20 cellular contexts compared by ENCODE assay signal in the genomic region with DNA sequence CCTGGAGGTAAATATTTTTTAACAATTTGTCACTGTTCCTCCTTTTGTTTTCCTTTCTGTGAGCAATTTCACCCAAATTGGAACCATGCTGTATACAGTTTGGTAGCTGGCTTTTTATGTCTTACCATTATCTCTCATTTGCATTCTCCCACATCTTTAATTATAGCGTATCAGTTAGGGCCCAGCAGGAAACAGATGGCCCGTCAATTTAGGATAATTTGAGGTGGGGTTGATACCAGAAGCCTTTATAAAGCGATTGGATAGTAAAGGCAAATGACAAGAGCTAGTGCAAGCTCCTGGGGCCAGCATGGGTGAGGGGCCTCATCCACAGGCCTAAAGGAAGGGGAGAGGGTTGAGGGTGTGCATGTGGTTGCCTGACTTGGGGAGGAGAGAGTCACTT. TPM values are rescaled to one million over a fixed set of nuclear protein-coding genes. Genes with fewer than 3 reads are reported as not detected.
"Had no signal": no experiment of that assay in that cellular context is flagged by ENCODE, and none has a peak within 500 bp of the region (broad histone marks: within the 10 kb centered on the region; RNA-seq: fewer than 3 reads in every experiment).

No MANE protein-coding gene starts in this region.

- H3K36me3 ChIP-seq: esophagus muscularis mucosa, lower lobe of right lung, neutrophil, right atrium auricular region had no signal

- H3K9me3 ChIP-seq: esophagus muscularis mucosa, lower lobe of right lung, neutrophil, right atrium auricular region had no signal

- H3K36me3 Mint-ChIP-seq: activated naive CD8-positive, alpha-beta T cell treated with anti-CD3 and anti-CD28 coated beads for 36 hours; naive B cell had no signal

- ATAC-seq: activated CD4-positive, alpha-beta T cell treated with anti-CD3 and anti-CD28 coated beads for 36 hours; activated CD8-positive, alpha-beta T cell treated with anti-CD3 and anti-CD28 coated beads for 36 hours; activated T-cell treated with anti-CD3 and anti-CD28 coated beads, Interleukin-2, amount 50 U/mL, for 72 hours; left cardiac atrium; lower lobe of right lung had no signal

- H3K27ac Mint-ChIP-seq: activated CD4-positive, alpha-beta T cell treated with anti-CD3 and anti-CD28 coated beads for 36 hours; activated CD8-positive, alpha-beta T cell treated with anti-CD3 and anti-CD28 coated beads for 36 hours; activated naive CD8-positive, alpha-beta T cell treated with anti-CD3 and anti-CD28 coated beads for 36 hours; activated T-cell treated with anti-CD3 and anti-CD28 coated beads, Interleukin-2, amount 50 U/mL, for 72 hours; naive B cell had no signal

- H3K9me3 Mint-ChIP-seq: activated CD8-positive, alpha-beta T cell treated with anti-CD3 and anti-CD28 coated beads for 36 hours; activated naive CD8-positive, alpha-beta T cell treated with anti-CD3 and anti-CD28 coated beads for 36 hours; activated T-cell treated with anti-CD3 and anti-CD28 coated beads, Interleukin-2, amount 50 U/mL, for 72 hours had no signal

- H3K4me1 Mint-ChIP-seq: activated CD4-positive, alpha-beta T cell treated with anti-CD3 and anti-CD28 coated beads for 36 hours had no signal

- H3K4me3 Mint-ChIP-seq: activated CD4-positive, alpha-beta T cell treated with anti-CD3 and anti-CD28 coated beads for 36 hours; activated CD8-positive, alpha-beta T cell treated with anti-CD3 and anti-CD28 coated beads for 36 hours; activated naive CD8-positive, alpha-beta T cell treated with anti-CD3 and anti-CD28 coated beads for 36 hours; activated T-cell treated with anti-CD3 and anti-CD28 coated beads, Interleukin-2, amount 50 U/mL, for 72 hours; naive B cell had no signal

- H3K4me3 ChIP-seq: esophagus muscularis mucosa, lower lobe of right lung, right atrium auricular region, skin epidermis had no signal

- DNase-seq: activated CD4-positive, alpha-beta T cell treated with anti-CD3 and anti-CD28 coated beads for 36 hours; activated CD8-positive, alpha-beta memory T cell treated with anti-CD3 and anti-CD28 coated beads, Interleukin-2, amount 50 U/mL, for 4 hours; activated CD8-positive, alpha-beta T cell treated with anti-CD3 and anti-CD28 coated beads for 36 hours; activated gamma-delta T cell treated with Interleukin-2 at 50 U/mL for 16 hours; activated naive CD8-positive, alpha-beta T cell treated with anti-CD3 and anti-CD28 coated beads for 36 hours; activated T-cell treated with anti-CD3 and anti-CD28 coated beads, Interleukin-2, amount 50 U/mL, for 72 hours; anterior cingulate cortex; left cardiac atrium; lower lobe of right lung; naive B cell had no signal

RNA-seq across cellular contexts. Expression of gene IFNL4, which starts 3.8 kb away (rescaled TPM):
- total RNA-seq: activated CD4-positive, alpha-beta T cell treated with anti-CD3 and anti-CD28 coated beads for 36 hours; activated CD8-positive, alpha-beta T cell treated with anti-CD3 and anti-CD28 coated beads for 36 hours; activated T-cell treated with anti-CD3 and anti-CD28 coated beads, Interleukin-2, amount 50 U/mL, for 72 hours; cerebellum; dermis microvascular lymphatic vessel endothelial cell; esophagus muscularis mucosa; fibroblast of villous mesenchyme; left cardiac atrium; lower lobe of right lung; posterior vena cava; right atrium auricular region; urinary bladder had no signal
- polyA plus RNA-seq: urinary bladder had no signal

RNA-seq across cellular contexts. Expression of gene IFNL3, which starts 7.7 kb away (rescaled TPM):
- total RNA-seq: activated CD8-positive, alpha-beta T cell treated with anti-CD3 and anti-CD28 coated beads for 36 hours; activated naive CD8-positive, alpha-beta T cell treated with anti-CD3 and anti-CD28 coated beads for 36 hours; cerebellum; dermis microvascular lymphatic vessel endothelial cell; esophagus muscularis mucosa; fibroblast of villous mesenchyme; left cardiac atrium; lower lobe of right lung; posterior vena cava; right atrium auricular region; urinary bladder had no signal
- polyA plus RNA-seq: urinary bladder had no signal

RNA-seq across cellular contexts. Expression of gene IFNL2, which starts 15.7 kb away (rescaled TPM):
- total RNA-seq: activated CD4-positive, alpha-beta T cell treated with anti-CD3 and anti-CD28 coated beads for 36 hours; activated CD8-positive, alpha-beta T cell treated with anti-CD3 and anti-CD28 coated beads for 36 hours; activated naive CD8-positive, alpha-beta T cell treated with anti-CD3 and anti-CD28 coated beads for 36 hours; cerebellum; dermis microvascular lymphatic vessel endothelial cell; esophagus muscularis mucosa; fibroblast of villous mesenchyme; left cardiac atrium; lower lobe of right lung; posterior vena cava; right atrium auricular region; urinary bladder had no signal
- polyA plus RNA-seq: urinary bladder had no signal

RNA-seq across cellular contexts. Expression of gene IFNL1, which starts 43.7 kb away (rescaled TPM):
- total RNA-seq: activated CD8-positive, alpha-beta T cell treated with anti-CD3 and anti-CD28 coated beads for 36 hours; activated naive CD8-positive, alpha-beta T cell treated with anti-CD3 and anti-CD28 coated beads for 36 hours; cerebellum; dermis microvascular lymphatic vessel endothelial cell; esophagus muscularis mucosa; fibroblast of villous mesenchyme; left cardiac atrium; lower lobe of right lung; posterior vena cava; right atrium auricular region; urinary bladder had no signal
- polyA plus RNA-seq: urinary bladder had no signal

RNA-seq across cellular contexts. Expression of gene SYCN, which starts 48.4 kb away (rescaled TPM):
- total RNA-seq: activated CD4-positive, alpha-beta T cell treated with anti-CD3 and anti-CD28 coated beads for 36 hours; activated CD8-positive, alpha-beta T cell treated with anti-CD3 and anti-CD28 coated beads for 36 hours; activated naive CD8-positive, alpha-beta T cell treated with anti-CD3 and anti-CD28 coated beads for 36 hours; activated T-cell treated with anti-CD3 and anti-CD28 coated beads, Interleukin-2, amount 50 U/mL, for 72 hours; cerebellum; dermis microvascular lymphatic vessel endothelial cell; esophagus muscularis mucosa; fibroblast of villous mesenchyme; left cardiac atrium; lower lobe of right lung; posterior vena cava; right atrium auricular region; urinary bladder had no signal
- polyA plus RNA-seq: thymus, urinary bladder had no signal
